ENCODE assay signal across 1 cellular context in the genomic region with DNA sequence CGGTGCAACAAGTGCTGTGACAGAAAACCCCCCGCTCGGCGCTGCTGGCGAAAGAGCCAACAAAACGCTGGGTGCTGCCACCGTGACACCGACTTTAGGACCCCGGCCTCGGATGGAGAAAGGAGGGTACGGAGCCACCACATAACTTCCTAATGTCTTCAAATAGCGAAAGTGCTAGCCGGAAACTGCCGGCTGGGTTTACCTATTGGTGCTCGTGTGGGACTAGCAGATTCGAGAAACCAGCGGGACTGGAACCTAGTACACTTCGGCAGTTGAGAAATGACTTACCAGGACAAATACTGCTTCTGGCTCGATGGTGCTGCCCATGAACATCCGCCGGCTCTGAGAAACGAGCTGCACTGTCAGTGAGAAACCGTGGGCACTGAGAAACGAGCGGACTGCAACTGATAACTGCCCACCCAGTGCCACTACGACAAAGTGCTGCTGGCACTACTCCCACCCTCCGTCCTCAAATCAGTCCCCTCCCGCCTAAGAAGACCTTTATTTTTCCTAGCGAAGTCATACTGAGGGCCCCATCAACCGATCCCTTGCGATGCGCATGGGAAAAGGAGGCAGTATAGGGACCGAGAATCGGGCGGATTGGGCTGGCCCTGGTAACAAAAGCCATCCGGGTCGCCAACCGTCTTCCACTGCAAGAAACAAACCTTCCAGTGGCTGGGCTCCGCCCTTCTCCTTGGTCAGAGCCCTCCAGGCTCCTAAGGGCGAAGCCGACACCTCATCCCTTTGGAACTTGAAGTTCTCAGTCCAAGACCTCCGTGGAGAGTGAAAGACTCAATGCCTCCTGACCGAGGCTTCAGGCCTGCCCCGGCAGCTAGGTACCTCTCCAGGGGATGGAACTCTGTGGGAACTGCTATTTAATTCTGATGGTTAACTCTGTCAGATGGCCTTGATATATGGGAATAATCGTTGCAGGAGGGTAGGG.
TF ChIP-seq lines count a peak whose summit lies in the region.

No MANE protein-coding gene starts in this region.

TF ChIP-seq in WTC11, 78 proteins besides CTCF, POLR2A, EP300 and RAD21 (continued from another document and continues in another):
- TF ChIP-seq, protein P1, sequence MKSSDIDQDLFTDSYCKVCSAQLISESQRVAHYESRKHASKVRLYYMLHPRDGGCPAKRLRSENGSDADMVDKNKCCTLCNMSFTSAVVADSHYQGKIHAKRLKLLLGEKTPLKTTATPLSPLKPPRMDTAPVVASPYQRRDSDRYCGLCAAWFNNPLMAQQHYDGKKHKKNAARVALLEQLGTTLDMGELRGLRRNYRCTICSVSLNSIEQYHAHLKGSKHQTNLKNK (CRISPR knock-in tag; IDR thresholded peaks at IDR 0.05): no peak
- TF ChIP-seq, protein P2, sequence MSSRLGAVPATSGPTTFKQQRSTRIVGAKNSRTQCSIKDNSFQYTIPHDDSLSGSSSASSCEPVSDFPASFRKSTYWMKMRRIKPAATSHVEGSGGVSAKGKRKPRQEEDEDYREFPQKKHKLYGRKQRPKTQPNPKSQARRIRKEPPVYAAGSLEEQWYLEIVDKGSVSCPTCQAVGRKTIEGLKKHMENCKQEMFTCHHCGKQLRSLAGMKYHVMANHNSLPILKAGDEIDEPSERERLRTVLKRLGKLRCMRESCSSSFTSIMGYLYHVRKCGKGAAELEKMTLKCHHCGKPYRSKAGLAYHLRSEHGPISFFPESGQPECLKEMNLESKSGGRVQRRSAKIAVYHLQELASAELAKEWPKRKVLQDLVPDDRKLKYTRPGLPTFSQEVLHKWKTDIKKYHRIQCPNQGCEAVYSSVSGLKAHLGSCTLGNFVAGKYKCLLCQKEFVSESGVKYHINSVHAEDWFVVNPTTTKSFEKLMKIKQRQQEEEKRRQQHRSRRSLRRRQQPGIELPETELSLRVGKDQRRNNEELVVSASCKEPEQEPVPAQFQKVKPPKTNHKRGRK (CRISPR knock-in tag; IDR thresholded peaks at IDR 0.05; ENCODE audit: borderline replicate concordance): no peak
- TF ChIP-seq, protein P3, sequence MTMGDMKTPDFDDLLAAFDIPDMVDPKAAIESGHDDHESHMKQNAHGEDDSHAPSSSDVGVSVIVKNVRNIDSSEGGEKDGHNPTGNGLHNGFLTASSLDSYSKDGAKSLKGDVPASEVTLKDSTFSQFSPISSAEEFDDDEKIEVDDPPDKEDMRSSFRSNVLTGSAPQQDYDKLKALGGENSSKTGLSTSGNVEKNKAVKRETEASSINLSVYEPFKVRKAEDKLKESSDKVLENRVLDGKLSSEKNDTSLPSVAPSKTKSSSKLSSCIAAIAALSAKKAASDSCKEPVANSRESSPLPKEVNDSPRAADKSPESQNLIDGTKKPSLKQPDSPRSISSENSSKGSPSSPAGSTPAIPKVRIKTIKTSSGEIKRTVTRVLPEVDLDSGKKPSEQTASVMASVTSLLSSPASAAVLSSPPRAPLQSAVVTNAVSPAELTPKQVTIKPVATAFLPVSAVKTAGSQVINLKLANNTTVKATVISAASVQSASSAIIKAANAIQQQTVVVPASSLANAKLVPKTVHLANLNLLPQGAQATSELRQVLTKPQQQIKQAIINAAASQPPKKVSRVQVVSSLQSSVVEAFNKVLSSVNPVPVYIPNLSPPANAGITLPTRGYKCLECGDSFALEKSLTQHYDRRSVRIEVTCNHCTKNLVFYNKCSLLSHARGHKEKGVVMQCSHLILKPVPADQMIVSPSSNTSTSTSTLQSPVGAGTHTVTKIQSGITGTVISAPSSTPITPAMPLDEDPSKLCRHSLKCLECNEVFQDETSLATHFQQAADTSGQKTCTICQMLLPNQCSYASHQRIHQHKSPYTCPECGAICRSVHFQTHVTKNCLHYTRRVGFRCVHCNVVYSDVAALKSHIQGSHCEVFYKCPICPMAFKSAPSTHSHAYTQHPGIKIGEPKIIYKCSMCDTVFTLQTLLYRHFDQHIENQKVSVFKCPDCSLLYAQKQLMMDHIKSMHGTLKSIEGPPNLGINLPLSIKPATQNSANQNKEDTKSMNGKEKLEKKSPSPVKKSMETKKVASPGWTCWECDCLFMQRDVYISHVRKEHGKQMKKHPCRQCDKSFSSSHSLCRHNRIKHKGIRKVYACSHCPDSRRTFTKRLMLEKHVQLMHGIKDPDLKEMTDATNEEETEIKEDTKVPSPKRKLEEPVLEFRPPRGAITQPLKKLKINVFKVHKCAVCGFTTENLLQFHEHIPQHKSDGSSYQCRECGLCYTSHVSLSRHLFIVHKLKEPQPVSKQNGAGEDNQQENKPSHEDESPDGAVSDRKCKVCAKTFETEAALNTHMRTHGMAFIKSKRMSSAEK (CRISPR knock-in tag; IDR thresholded peaks at IDR 0.05; ENCODE audit: borderline replicate concordance): no peak
- TF ChIP-seq, protein P4, sequence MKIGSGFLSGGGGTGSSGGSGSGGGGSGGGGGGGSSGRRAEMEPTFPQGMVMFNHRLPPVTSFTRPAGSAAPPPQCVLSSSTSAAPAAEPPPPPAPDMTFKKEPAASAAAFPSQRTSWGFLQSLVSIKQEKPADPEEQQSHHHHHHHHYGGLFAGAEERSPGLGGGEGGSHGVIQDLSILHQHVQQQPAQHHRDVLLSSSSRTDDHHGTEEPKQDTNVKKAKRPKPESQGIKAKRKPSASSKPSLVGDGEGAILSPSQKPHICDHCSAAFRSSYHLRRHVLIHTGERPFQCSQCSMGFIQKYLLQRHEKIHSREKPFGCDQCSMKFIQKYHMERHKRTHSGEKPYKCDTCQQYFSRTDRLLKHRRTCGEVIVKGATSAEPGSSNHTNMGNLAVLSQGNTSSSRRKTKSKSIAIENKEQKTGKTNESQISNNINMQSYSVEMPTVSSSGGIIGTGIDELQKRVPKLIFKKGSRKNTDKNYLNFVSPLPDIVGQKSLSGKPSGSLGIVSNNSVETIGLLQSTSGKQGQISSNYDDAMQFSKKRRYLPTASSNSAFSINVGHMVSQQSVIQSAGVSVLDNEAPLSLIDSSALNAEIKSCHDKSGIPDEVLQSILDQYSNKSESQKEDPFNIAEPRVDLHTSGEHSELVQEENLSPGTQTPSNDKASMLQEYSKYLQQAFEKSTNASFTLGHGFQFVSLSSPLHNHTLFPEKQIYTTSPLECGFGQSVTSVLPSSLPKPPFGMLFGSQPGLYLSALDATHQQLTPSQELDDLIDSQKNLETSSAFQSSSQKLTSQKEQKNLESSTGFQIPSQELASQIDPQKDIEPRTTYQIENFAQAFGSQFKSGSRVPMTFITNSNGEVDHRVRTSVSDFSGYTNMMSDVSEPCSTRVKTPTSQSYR (CRISPR knock-in tag; IDR thresholded peaks at IDR 0.05): no peak
- TF ChIP-seq EMX1 (CRISPR knock-in tag; IDR thresholded peaks at IDR 0.05): no peak
- no peak for TF ChIP-seq TP53 (CRISPR knock-in tag; IDR thresholded peaks at IDR 0.05)
- TF ChIP-seq, protein P5, sequence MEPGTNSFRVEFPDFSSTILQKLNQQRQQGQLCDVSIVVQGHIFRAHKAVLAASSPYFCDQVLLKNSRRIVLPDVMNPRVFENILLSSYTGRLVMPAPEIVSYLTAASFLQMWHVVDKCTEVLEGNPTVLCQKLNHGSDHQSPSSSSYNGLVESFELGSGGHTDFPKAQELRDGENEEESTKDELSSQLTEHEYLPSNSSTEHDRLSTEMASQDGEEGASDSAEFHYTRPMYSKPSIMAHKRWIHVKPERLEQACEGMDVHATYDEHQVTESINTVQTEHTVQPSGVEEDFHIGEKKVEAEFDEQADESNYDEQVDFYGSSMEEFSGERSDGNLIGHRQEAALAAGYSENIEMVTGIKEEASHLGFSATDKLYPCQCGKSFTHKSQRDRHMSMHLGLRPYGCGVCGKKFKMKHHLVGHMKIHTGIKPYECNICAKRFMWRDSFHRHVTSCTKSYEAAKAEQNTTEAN (CRISPR knock-in tag; IDR thresholded peaks at IDR 0.05): no peak
- TF ChIP-seq ZNF396 (CRISPR knock-in tag; IDR thresholded peaks at IDR 0.05; ENCODE audit: borderline replicate concordance): no peak
- no peak for TF ChIP-seq ZBTB21 (CRISPR knock-in tag; IDR thresholded peaks at IDR 0.05; ENCODE audit: borderline replicate concordance)
- TF ChIP-seq, protein P6, sequence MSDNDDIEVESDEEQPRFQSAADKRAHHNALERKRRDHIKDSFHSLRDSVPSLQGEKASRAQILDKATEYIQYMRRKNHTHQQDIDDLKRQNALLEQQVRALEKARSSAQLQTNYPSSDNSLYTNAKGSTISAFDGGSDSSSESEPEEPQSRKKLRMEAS (CRISPR knock-in tag; IDR thresholded peaks at IDR 0.05): 0 out of 2 replicates have a peak, but pooled peaks have one; percentile 43
- peak; percentile 39; the same call in 1 of the 2 replicates for TF ChIP-seq CREM (CRISPR knock-in tag; IDR thresholded peaks at IDR 0.05)
- no peak for TF ChIP-seq SOX15 (CRISPR knock-in tag; IDR thresholded peaks at IDR 0.05)
- TF ChIP-seq ZNF423 (CRISPR knock-in tag; IDR thresholded peaks at IDR 0.05): no peak
- TF ChIP-seq ZNF263 (CRISPR knock-in tag; IDR thresholded peaks at IDR 0.05; ENCODE audit: low read depth): no peak
- TF ChIP-seq MXD4 (CRISPR knock-in tag; IDR thresholded peaks at IDR 0.05; ENCODE audit: borderline replicate concordance): no peak
- TF ChIP-seq HMGA2 (CRISPR knock-in tag; IDR thresholded peaks at IDR 0.05): no peak
- TF ChIP-seq GABPB1 (CRISPR knock-in tag; IDR thresholded peaks at IDR 0.05): peak; percentile 42; the same call in 1 of the 2 replicates
- no peak for TF ChIP-seq TCF7 (CRISPR knock-in tag; IDR thresholded peaks at IDR 0.05; ENCODE audit: low read depth)
- TF ChIP-seq, protein P7, sequence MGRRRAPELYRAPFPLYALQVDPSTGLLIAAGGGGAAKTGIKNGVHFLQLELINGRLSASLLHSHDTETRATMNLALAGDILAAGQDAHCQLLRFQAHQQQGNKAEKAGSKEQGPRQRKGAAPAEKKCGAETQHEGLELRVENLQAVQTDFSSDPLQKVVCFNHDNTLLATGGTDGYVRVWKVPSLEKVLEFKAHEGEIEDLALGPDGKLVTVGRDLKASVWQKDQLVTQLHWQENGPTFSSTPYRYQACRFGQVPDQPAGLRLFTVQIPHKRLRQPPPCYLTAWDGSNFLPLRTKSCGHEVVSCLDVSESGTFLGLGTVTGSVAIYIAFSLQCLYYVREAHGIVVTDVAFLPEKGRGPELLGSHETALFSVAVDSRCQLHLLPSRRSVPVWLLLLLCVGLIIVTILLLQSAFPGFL (CRISPR knock-in tag; IDR thresholded peaks at IDR 0.05; ENCODE audit: borderline replicate concordance): no peak
- TF ChIP-seq MYBL2 (CRISPR knock-in tag; IDR thresholded peaks at IDR 0.05): no peak; the same call in 1 of the 2 replicates
- TF ChIP-seq NFYB (CRISPR knock-in tag; conservative IDR thresholded peaks at IDR 0.05; ENCODE audit: low read depth): no peak
- TF ChIP-seq, protein P8, sequence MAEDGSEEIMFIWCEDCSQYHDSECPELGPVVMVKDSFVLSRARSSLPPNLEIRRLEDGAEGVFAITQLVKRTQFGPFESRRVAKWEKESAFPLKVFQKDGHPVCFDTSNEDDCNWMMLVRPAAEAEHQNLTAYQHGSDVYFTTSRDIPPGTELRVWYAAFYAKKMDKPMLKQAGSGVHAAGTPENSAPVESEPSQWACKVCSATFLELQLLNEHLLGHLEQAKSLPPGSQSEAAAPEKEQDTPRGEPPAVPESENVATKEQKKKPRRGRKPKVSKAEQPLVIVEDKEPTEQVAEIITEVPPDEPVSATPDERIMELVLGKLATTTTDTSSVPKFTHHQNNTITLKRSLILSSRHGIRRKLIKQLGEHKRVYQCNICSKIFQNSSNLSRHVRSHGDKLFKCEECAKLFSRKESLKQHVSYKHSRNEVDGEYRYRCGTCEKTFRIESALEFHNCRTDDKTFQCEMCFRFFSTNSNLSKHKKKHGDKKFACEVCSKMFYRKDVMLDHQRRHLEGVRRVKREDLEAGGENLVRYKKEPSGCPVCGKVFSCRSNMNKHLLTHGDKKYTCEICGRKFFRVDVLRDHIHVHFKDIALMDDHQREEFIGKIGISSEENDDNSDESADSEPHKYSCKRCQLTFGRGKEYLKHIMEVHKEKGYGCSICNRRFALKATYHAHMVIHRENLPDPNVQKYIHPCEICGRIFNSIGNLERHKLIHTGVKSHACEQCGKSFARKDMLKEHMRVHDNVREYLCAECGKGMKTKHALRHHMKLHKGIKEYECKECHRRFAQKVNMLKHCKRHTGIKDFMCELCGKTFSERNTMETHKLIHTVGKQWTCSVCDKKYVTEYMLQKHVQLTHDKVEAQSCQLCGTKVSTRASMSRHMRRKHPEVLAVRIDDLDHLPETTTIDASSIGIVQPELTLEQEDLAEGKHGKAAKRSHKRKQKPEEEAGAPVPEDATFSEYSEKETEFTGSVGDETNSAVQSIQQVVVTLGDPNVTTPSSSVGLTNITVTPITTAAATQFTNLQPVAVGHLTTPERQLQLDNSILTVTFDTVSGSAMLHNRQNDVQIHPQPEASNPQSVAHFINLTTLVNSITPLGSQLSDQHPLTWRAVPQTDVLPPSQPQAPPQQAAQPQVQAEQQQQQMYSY (CRISPR knock-in tag; IDR thresholded peaks at IDR 0.05): peak; percentile 54; the same call in 1 of the 2 replicates
- TF ChIP-seq, protein P9, sequence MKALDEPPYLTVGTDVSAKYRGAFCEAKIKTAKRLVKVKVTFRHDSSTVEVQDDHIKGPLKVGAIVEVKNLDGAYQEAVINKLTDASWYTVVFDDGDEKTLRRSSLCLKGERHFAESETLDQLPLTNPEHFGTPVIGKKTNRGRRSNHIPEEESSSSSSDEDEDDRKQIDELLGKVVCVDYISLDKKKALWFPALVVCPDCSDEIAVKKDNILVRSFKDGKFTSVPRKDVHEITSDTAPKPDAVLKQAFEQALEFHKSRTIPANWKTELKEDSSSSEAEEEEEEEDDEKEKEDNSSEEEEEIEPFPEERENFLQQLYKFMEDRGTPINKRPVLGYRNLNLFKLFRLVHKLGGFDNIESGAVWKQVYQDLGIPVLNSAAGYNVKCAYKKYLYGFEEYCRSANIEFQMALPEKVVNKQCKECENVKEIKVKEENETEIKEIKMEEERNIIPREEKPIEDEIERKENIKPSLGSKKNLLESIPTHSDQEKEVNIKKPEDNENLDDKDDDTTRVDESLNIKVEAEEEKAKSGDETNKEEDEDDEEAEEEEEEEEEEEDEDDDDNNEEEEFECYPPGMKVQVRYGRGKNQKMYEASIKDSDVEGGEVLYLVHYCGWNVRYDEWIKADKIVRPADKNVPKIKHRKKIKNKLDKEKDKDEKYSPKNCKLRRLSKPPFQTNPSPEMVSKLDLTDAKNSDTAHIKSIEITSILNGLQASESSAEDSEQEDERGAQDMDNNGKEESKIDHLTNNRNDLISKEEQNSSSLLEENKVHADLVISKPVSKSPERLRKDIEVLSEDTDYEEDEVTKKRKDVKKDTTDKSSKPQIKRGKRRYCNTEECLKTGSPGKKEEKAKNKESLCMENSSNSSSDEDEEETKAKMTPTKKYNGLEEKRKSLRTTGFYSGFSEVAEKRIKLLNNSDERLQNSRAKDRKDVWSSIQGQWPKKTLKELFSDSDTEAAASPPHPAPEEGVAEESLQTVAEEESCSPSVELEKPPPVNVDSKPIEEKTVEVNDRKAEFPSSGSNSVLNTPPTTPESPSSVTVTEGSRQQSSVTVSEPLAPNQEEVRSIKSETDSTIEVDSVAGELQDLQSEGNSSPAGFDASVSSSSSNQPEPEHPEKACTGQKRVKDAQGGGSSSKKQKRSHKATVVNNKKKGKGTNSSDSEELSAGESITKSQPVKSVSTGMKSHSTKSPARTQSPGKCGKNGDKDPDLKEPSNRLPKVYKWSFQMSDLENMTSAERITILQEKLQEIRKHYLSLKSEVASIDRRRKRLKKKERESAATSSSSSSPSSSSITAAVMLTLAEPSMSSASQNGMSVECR (CRISPR knock-in tag; IDR thresholded peaks at IDR 0.05; ENCODE audit: borderline replicate concordance): no peak
- 0 out of 2 replicates have a peak, but pooled peaks have one; percentile 14 for TF ChIP-seq TEAD1 (CRISPR knock-in tag; IDR thresholded peaks at IDR 0.05)
- TF ChIP-seq ZNF671 (CRISPR knock-in tag; IDR thresholded peaks at IDR 0.05): no peak
- TF ChIP-seq, protein P10, sequence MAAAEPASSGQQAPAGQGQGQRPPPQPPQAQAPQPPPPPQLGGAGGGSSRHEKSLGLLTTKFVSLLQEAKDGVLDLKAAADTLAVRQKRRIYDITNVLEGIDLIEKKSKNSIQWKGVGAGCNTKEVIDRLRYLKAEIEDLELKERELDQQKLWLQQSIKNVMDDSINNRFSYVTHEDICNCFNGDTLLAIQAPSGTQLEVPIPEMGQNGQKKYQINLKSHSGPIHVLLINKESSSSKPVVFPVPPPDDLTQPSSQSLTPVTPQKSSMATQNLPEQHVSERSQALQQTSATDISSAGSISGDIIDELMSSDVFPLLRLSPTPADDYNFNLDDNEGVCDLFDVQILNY (CRISPR knock-in tag; IDR thresholded peaks at IDR 0.05): no peak
- no peak for TF ChIP-seq IRF2 (CRISPR knock-in tag; IDR thresholded peaks at IDR 0.05; ENCODE audit: borderline replicate concordance, low read depth)
- 0 out of 2 replicates have a peak, but pooled peaks have one; percentile 43 for TF ChIP-seq FOXK1 (CRISPR knock-in tag; IDR thresholded peaks at IDR 0.05)
